In the genomic region with DNA sequence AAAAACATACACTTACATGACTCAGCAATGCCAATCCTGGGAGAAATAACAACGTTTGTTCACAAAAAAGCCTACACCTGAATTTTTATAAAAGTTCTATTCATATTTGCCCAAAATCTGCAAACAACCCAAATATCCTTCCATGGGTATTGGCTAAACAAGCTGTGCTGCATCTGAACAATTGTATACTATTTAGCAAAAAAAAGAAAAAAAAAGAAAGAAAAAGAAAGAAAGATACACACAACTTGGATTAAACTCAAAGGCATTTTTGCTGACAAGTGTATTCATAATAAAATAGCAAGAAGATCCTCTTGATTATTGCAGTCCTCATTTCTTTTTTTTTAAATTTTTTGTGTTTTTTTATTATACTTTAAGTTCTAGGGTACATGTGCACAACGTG, we compare ENCODE assay signal across 40 cellular contexts. TPM values are rescaled to one million over a fixed set of nuclear protein-coding genes. Genes with fewer than 3 reads are reported as not detected.
"Had no signal": no experiment of that assay in that cellular context is flagged by ENCODE, and none has a peak within 500 bp of the region (broad histone marks: within the 10 kb centered on the region; RNA-seq: fewer than 3 reads in every experiment).

No MANE protein-coding gene starts in this region.

- H3K27ac ChIP-seq: adrenal gland, ascending aorta, body of pancreas, brain microvascular endothelial cell, breast epithelium, cardiac muscle cell had no signal

- H3K9me3 ChIP-seq: adrenal gland, ascending aorta, body of pancreas had no signal

- H3K4me1 ChIP-seq: adrenal gland, ascending aorta, body of pancreas, breast epithelium had no signal

- H3K27me3 ChIP-seq: adrenal gland, ascending aorta, body of pancreas, brain microvascular endothelial cell, cardiac muscle cell had no signal

- DNase-seq: activated effector memory CD4-positive, alpha-beta T cell treated with anti-CD3 and anti-CD28 coated beads, Interleukin-2, amount 50 U/mL, for 16 hours; activated effector memory CD4-positive, alpha-beta T cell treated with Interleukin-2 at 50 U/mL for 16 hours; activated gamma-delta T cell; activated gamma-delta T cell treated with Interleukin-2 at 50 U/mL for 16 hours; activated naive CD4-positive, alpha-beta T cell; activated naive CD4-positive, alpha-beta T cell treated with anti-CD3 and anti-CD28 coated beads for 36 hours; activated naive CD4-positive, alpha-beta T cell treated with anti-CD3 and anti-CD28 coated beads, Interleukin-2, amount 10 ng/mL, durations not matched to agents 7 days and 5 days; activated naive CD4-positive, alpha-beta T cell treated with anti-CD3 and anti-CD28 coated beads, Interleukin-2, amount 50 U/mL, for 16 hours; activated naive CD4-positive, alpha-beta T cell treated with Interleukin-2 at 50 U/mL for 16 hours; activated naive CD8-positive, alpha-beta T cell treated with anti-CD3 and anti-CD28 coated beads for 36 hours; activated naive CD8-positive, alpha-beta T cell treated with anti-CD3 and anti-CD28 coated beads, Interleukin-2, amount 10 ng/mL, durations not matched to agents 7 days and 5 days; activated naive CD8-positive, alpha-beta T cell treated with anti-CD3 and anti-CD28 coated beads, Interleukin-2, amount 50 U/mL, for 24 hours; activated T-cell treated with anti-CD3 and anti-CD28 coated beads, Interleukin-2, amount 50 U/mL, for 1 hour; activated T-cell treated with anti-CD3 and anti-CD28 coated beads, Interleukin-2, amount 50 U/mL, for 24 hours; activated T-cell treated with anti-CD3 and anti-CD28 coated beads, Interleukin-2, amount 50 U/mL, for 4 hours; activated T-cell treated with anti-CD3 and anti-CD28 coated beads, Interleukin-2, amount 50 U/mL, for 48 hours; activated T-cell treated with anti-CD3 and anti-CD28 coated beads, Interleukin-2, amount 50 U/mL, for 72 hours; adrenal gland; amniotic stem cell; amygdala; anterior cingulate cortex; aorta; body of pancreas; brain microvascular endothelial cell; caudate nucleus; central memory CD4-positive, alpha-beta T cell; cerebellar nuclear complex had no signal

- ATAC-seq: activated naive CD4-positive, alpha-beta T cell treated with anti-CD3 and anti-CD28 coated beads, Interleukin-2, amount 50 U/mL, for 72 hours; activated naive CD8-positive, alpha-beta T cell treated with anti-CD3 and anti-CD28 coated beads, Interleukin-2, amount 50 U/mL, for 24 hours; activated T-cell treated with anti-CD3 and anti-CD28 coated beads, Interleukin-2, amount 50 U/mL, for 4 hours; activated T-cell treated with anti-CD3 and anti-CD28 coated beads, Interleukin-2, amount 50 U/mL, for 72 hours; activated T-helper 17 cell treated with anti-CD3 and anti-CD28 coated beads, Interleukin-2, amount 50 U/mL, for 72 hours; body of pancreas had no signal

- FAIRE-seq: bronchial epithelial cell had no signal

- H3K36me3 ChIP-seq: adrenal gland, ascending aorta, brain microvascular endothelial cell, breast epithelium, cardiac muscle cell had no signal

- H3K4me3 ChIP-seq: adrenal gland, ascending aorta, body of pancreas, breast epithelium, cardiac muscle cell had no signal

RNA-seq across cellular contexts. Expression of a gene that starts 24.5 kb away (rescaled TPM):
- total RNA-seq: activated naive CD4-positive, alpha-beta T cell treated with anti-CD3 and anti-CD28 coated beads for 36 hours; activated naive CD4-positive, alpha-beta T cell treated with anti-CD3 and anti-CD28 coated beads, Interleukin-2, amount 50 U/mL, for 72 hours; activated naive CD8-positive, alpha-beta T cell treated with anti-CD3 and anti-CD28 coated beads for 36 hours; activated naive CD8-positive, alpha-beta T cell treated with anti-CD3 and anti-CD28 coated beads, Interleukin-2, amount 10 ng/mL, durations not matched to agents 7 days and 5 days; activated T-cell treated with anti-CD3 and anti-CD28 coated beads, Interleukin-2, amount 50 U/mL, for 72 hours; activated T-helper 1 cell treated with anti-CD3 and anti-CD28 coated beads, Interleukin-12 subunit alpha, Interleukin-12 subunit beta, Interleukin-2, Interleukin-4 antibody, amounts not matched to agents 30 ng/mL and 10 ng/mL and 1 ng/mL, durations not matched to agents 14 hours and 24 hours and 36 hours; activated T-helper 17 cell treated with anti-CD3 and anti-CD28 coated beads, Interleukin-2, amount 50 U/mL, for 72 hours; activated T-helper 2 cell treated with anti-CD3 and anti-CD28 coated beads, Interferon-gamma antibody, Interleukin-2, Interleukin-4, amounts not matched to agents 10 μg/mL and 5 μg/mL and 100 μg/mL, durations not matched to agents 14 hours and 24 hours and 36 hours; aorta; ascending aorta; body of pancreas; breast epithelium; bronchial epithelial cell; cardiac muscle cell; cardiac septum; cerebellum; chondrocyte had no signal
- polyA plus RNA-seq: adipose tissue, adrenal gland, aorta, cardiac muscle cell had no signal

RNA-seq across cellular contexts. Expression of a gene that starts 34.9 kb away (rescaled TPM):
- total RNA-seq: activated naive CD4-positive, alpha-beta T cell treated with anti-CD3 and anti-CD28 coated beads, Interleukin-2, amount 50 U/mL, for 72 hours; activated naive CD8-positive, alpha-beta T cell treated with anti-CD3 and anti-CD28 coated beads for 36 hours; activated T-cell treated with anti-CD3 and anti-CD28 coated beads, Interleukin-2, amount 50 U/mL, for 4 hours; activated T-cell treated with anti-CD3 and anti-CD28 coated beads, Interleukin-2, amount 50 U/mL, for 72 hours; activated T-helper 17 cell treated with anti-CD3 and anti-CD28 coated beads, Interleukin-2, amount 50 U/mL, for 72 hours; activated T-helper 2 cell treated with anti-CD3 and anti-CD28 coated beads, Interferon-gamma antibody, Interleukin-2, Interleukin-4, amounts not matched to agents 10 μg/mL and 5 μg/mL and 100 μg/mL, durations not matched to agents 14 hours and 24 hours and 36 hours; adrenal gland; aorta; ascending aorta; astrocyte; body of pancreas; breast epithelium; bronchial epithelial cell; cardiac muscle cell; cardiac septum; cerebellum; chondrocyte had no signal
- polyA plus RNA-seq: adipose tissue, adrenal gland, aorta, cardiac muscle cell had no signal

RNA-seq across cellular contexts. Expression of a gene that starts 36.4 kb away (rescaled TPM):
- total RNA-seq: activated naive CD8-positive, alpha-beta T cell treated with anti-CD3 and anti-CD28 coated beads for 36 hours; activated naive CD8-positive, alpha-beta T cell treated with anti-CD3 and anti-CD28 coated beads, Interleukin-2, amount 10 ng/mL, durations not matched to agents 7 days and 5 days; activated T-cell treated with anti-CD3 and anti-CD28 coated beads, Interleukin-2, amount 50 U/mL, for 4 hours; activated T-helper 1 cell treated with anti-CD3 and anti-CD28 coated beads, Interleukin-12 subunit alpha, Interleukin-12 subunit beta, Interleukin-2, Interleukin-4 antibody, amounts not matched to agents 30 ng/mL and 10 ng/mL and 1 ng/mL, durations not matched to agents 14 hours and 24 hours and 36 hours; ascending aorta; body of pancreas; breast epithelium; cardiac septum; chondrocyte had no signal
- polyA plus RNA-seq: aorta, cardiac muscle cell had no signal

RNA-seq across cellular contexts. Expression of a gene that starts 40.3 kb away (rescaled TPM):
- total RNA-seq: activated naive CD4-positive, alpha-beta T cell treated with anti-CD3 and anti-CD28 coated beads for 36 hours; activated naive CD4-positive, alpha-beta T cell treated with anti-CD3 and anti-CD28 coated beads, Interleukin-2, amount 50 U/mL, for 72 hours; activated naive CD8-positive, alpha-beta T cell treated with anti-CD3 and anti-CD28 coated beads for 36 hours; activated naive CD8-positive, alpha-beta T cell treated with anti-CD3 and anti-CD28 coated beads, Interleukin-2, amount 10 ng/mL, durations not matched to agents 7 days and 5 days; activated T-cell treated with anti-CD3 and anti-CD28 coated beads, Interleukin-2, amount 50 U/mL, for 4 hours; activated T-cell treated with anti-CD3 and anti-CD28 coated beads, Interleukin-2, amount 50 U/mL, for 72 hours; activated T-helper 1 cell treated with anti-CD3 and anti-CD28 coated beads, Interleukin-12 subunit alpha, Interleukin-12 subunit beta, Interleukin-2, Interleukin-4 antibody, amounts not matched to agents 30 ng/mL and 10 ng/mL and 1 ng/mL, durations not matched to agents 14 hours and 24 hours and 36 hours; activated T-helper 17 cell treated with anti-CD3 and anti-CD28 coated beads, Interleukin-2, amount 50 U/mL, for 72 hours; activated T-helper 2 cell treated with anti-CD3 and anti-CD28 coated beads, Interferon-gamma antibody, Interleukin-2, Interleukin-4, amounts not matched to agents 10 μg/mL and 5 μg/mL and 100 μg/mL, durations not matched to agents 14 hours and 24 hours and 36 hours; adrenal gland; aorta; ascending aorta; body of pancreas; breast epithelium; bronchial epithelial cell; cardiac muscle cell; cardiac septum; cerebellum; chondrocyte had no signal
- polyA plus RNA-seq: adipose tissue, adrenal gland, aorta had no signal

RNA-seq across cellular contexts. Expression of a gene that starts 59.4 kb away (rescaled TPM):
- total RNA-seq: activated naive CD4-positive, alpha-beta T cell treated with anti-CD3 and anti-CD28 coated beads for 36 hours; activated naive CD4-positive, alpha-beta T cell treated with anti-CD3 and anti-CD28 coated beads, Interleukin-2, amount 50 U/mL, for 72 hours; activated naive CD8-positive, alpha-beta T cell treated with anti-CD3 and anti-CD28 coated beads for 36 hours; activated naive CD8-positive, alpha-beta T cell treated with anti-CD3 and anti-CD28 coated beads, Interleukin-2, amount 10 ng/mL, durations not matched to agents 7 days and 5 days; activated T-cell treated with anti-CD3 and anti-CD28 coated beads, Interleukin-2, amount 50 U/mL, for 4 hours; activated T-cell treated with anti-CD3 and anti-CD28 coated beads, Interleukin-2, amount 50 U/mL, for 72 hours; activated T-helper 1 cell treated with anti-CD3 and anti-CD28 coated beads, Interleukin-12 subunit alpha, Interleukin-12 subunit beta, Interleukin-2, Interleukin-4 antibody, amounts not matched to agents 30 ng/mL and 10 ng/mL and 1 ng/mL, durations not matched to agents 14 hours and 24 hours and 36 hours; activated T-helper 17 cell treated with anti-CD3 and anti-CD28 coated beads, Interleukin-2, amount 50 U/mL, for 72 hours; activated T-helper 2 cell treated with anti-CD3 and anti-CD28 coated beads, Interferon-gamma antibody, Interleukin-2, Interleukin-4, amounts not matched to agents 10 μg/mL and 5 μg/mL and 100 μg/mL, durations not matched to agents 14 hours and 24 hours and 36 hours; adrenal gland; aorta; ascending aorta; body of pancreas; breast epithelium; bronchial epithelial cell; cardiac muscle cell; cardiac septum; cerebellum; chondrocyte had no signal
- polyA plus RNA-seq: adipose tissue, adrenal gland, aorta, cardiac muscle cell had no signal
